ENCODE assay signal across 8 cellular contexts in the genomic region with DNA sequence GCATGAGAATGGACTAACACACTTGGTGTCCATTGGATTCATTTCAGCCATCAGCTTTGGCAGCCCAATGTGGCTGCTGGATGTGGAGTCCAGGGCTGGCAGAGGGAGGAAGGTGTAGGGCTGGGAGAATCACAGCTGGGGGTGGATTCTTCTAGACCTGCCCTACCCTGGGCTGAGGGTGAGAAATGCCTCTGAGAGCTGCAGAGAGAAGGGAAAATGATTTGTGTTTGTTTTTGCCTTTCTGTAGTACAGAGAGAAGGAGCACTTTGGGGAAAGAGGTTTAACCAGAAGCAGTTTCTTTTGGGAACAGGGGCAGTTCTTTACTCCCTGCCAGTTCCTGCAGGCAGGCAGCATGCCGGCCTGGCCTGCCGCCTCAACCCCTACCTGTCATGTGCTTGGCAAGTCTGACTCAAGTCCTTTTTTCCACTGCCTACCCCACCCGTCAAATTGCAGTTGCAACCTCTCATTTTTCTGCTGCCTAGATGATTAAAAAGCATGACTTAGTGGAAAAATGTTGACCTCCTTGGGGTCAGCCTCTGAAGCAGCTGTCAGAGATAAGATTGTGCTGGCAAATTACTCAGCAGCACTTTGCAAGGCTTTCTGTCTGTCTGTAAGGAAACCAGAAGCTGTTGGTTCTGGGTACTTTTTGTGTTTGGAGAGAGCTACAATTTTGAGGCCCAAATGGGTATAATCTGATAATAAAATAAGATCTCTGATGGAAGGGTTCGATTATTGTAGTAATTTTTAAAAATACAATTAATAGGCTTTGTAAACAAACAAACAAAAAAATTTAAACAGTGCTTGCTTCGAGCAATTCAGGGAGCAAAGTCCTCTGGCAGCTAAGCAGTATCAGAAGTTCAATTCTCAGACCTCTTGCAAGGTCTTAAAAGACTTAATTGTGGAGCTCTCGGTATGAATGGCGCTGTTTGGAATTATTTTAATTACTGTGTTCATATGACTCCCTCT. TPM values are rescaled to one million over a fixed set of nuclear protein-coding genes. Genes with fewer than 3 reads are reported as not detected.
A peak's percentile ranks its signal among the peaks of the same experiment; 100 is the strongest.
DNase-seq lines count a peak whose midpoint lies in the region; ATAC-seq and TF ChIP-seq lines count a peak whose summit lies in the region.

No MANE protein-coding gene starts in this region.

- H3K36me3 Mint-ChIP-seq in HFFc6 (ENCODE audit: low read depth) = peaks cover 13% of the 10 kb centered on the region; the same call in 1 of the 2 replicates
- H3K36me3 Mint-ChIP-seq in WTC11 = peaks cover 25% of the 10 kb centered on the region

- POLR2A ChIA-PET in WTC11 (lab: Charles Lee) = no interaction called here

- no peak for TF ChIP-seq CTCF in HFFc6 (IDR thresholded peaks at IDR 0.05)
- TF ChIP-seq CTCF in WTC11 (IDR thresholded peaks at IDR 0.05) = no peak
- no peak for TF ChIP-seq CTCF in coronary artery (IDR thresholded peaks at IDR 0.05)
- TF ChIP-seq CTCF in mucosa of descending colon (IDR thresholded peaks at IDR 0.05) = no peak

- H3K4me3 ChIP-seq in coronary artery (peak overlapping the region; percentile 33), mucosa of descending colon (no peak overlapping the region)

- H3K27me3 Mint-ChIP-seq in HFFc6 (ENCODE audit: insufficient read depth) = peaks cover 2% of the 10 kb centered on the region; the same call in 1 of the 2 replicates
- no peaks in the 10 kb centered on the region for H3K27me3 Mint-ChIP-seq in WTC11 (ENCODE audit: low read depth)

- H3K36me3 ChIP-seq in mucosa of descending colon (ENCODE audit: low read depth) = no peaks in the 10 kb centered on the region

- intact Hi-C loops in mucosa of descending colon (cut with DNase I, micrococcal nuclease) = no loop called here
- intact Hi-C loops in posterior vena cava (cut with DNase I) = loop anchor here in 1 of 2 donors (2.0 kb wide), 1 partner anchor 28 kb away; no protein-coding TSS in a partner anchor

- H3K4me1 Mint-ChIP-seq in HFFc6 (ENCODE audit: low read depth) (peaks cover 39% of the 10 kb centered on the region), WTC11 (peaks cover 30% of the 10 kb centered on the region)

- H3K27ac Mint-ChIP-seq in HFFc6 = peak overlapping the region; percentile 88
- H3K27ac Mint-ChIP-seq in WTC11 = no peak overlapping the region

- H3K9me3 Mint-ChIP-seq in HFFc6 (no peaks in the 10 kb centered on the region), WTC11 (peaks cover 3% of the 10 kb centered on the region; the same call in 1 of the 2 replicates)

- no peaks in the 10 kb centered on the region for H3K9me3 ChIP-seq in mucosa of descending colon

- ATAC-seq in WTC11 (peak; percentile 28; the same call in 1 of the 2 replicates), mucosa of descending colon (peak; percentile 76)
- ATAC-seq in stimulated activated naive CD8-positive, alpha-beta T cell treated with anti-CD3 and anti-CD28 coated beads, Interleukin-15, Interleukin-2, amounts not matched to agents 100 U/mL and 50 U/mL, for 24 hours = peak; percentile 86

- peak overlapping the region; percentile 66 to 91 for H3K27ac ChIP-seq in coronary artery

- CTCF ChIA-PET in WTC11 (lab: Charles Lee) = interaction anchor here (1.3 kb wide), 1 partner anchor 14 kb away, joined by 13 read pairs; no protein-coding TSS in a partner anchor

- peaks cover 13% of the 10 kb centered on the region for H3K4me1 ChIP-seq in mucosa of descending colon (ENCODE audit: low read depth)

- H3K4me3 Mint-ChIP-seq in HFFc6 (peak overlapping the region; percentile 64), WTC11 (no peak overlapping the region)

- DNase-seq in HFFc6 (peak; percentile 73), WTC11 (ENCODE audit: low spot score) (no peak), coronary artery (ENCODE audit: low spot score) (peak; percentile 93), mucosa of descending colon (no peak), Ammon's horn (ENCODE audit: low spot score) (no peak), NCI-H345 treated with DMSO at 0.1 percent for 48 hours (lab: John Stamatoyannopoulos, UW; ENCODE audit: unreplicated experiment) (no peak), posterior vena cava (ENCODE audit: low spot score) (no peak)
- peak; percentile 76 for DNase-seq in stimulated activated naive CD8-positive, alpha-beta T cell treated with anti-CD3 and anti-CD28 coated beads, Interleukin-15, Interleukin-2, amounts not matched to agents 100 U/mL and 50 U/mL, for 24 hours

TF ChIP-seq in WTC11, 78 proteins besides CTCF, POLR2A, EP300 and RAD21:
- no peak for TF ChIP-seq ZNF317 (CRISPR knock-in tag; IDR thresholded peaks at IDR 0.05; ENCODE audit: borderline replicate concordance, low read depth)
- no peak for TF ChIP-seq RORB (CRISPR knock-in tag; IDR thresholded peaks at IDR 0.05)
- no peak for TF ChIP-seq GABPB1 (CRISPR knock-in tag; IDR thresholded peaks at IDR 0.05)
- TF ChIP-seq SOX15 (CRISPR knock-in tag; IDR thresholded peaks at IDR 0.05) = no peak
- no peak for TF ChIP-seq NFATC4 (CRISPR knock-in tag; IDR thresholded peaks at IDR 0.05)
- TF ChIP-seq MXD4 (CRISPR knock-in tag; IDR thresholded peaks at IDR 0.05; ENCODE audit: borderline replicate concordance) = no peak
- no peak for TF ChIP-seq GRHL2 (CRISPR knock-in tag; IDR thresholded peaks at IDR 0.05; ENCODE audit: insufficient replicate concordance, severe bottlenecking)
- TF ChIP-seq ZNF396 (CRISPR knock-in tag; IDR thresholded peaks at IDR 0.05; ENCODE audit: borderline replicate concordance) = no peak
- no peak for TF ChIP-seq PRRX2 (CRISPR knock-in tag; IDR thresholded peaks at IDR 0.05)

RNA-seq across cellular contexts. Expression of gene LBH, which starts 21.7 kb away (rescaled TPM):
- total RNA-seq in HFFc6 (2021; fragmentation: NEBNext Ultra II Directional; extraction: Animal tissue kit (Norgen Biotek cat#: 25700)) = 10 to 100 TPM; 24.4 to 99.2 (median 92.8) TPM
- total RNA-seq in WTC11 (2021) = 30.8 to 47.3 TPM (median 34.7 TPM) in 3 replicates
- 10 to 100 TPM in 2 of 3 donors, 1 to 10 TPM in 1; 7.2 to 12.8 (median 12.4) TPM for total RNA-seq in mucosa of descending colon
- total RNA-seq in posterior vena cava = 100 to 1,000 TPM; 104 to 280 TPM

Comparison
In these comparisons a context has a peak if more than half of its experiments do, and no peak if none do; other contexts are left out.
1. DNase-seq: peak in HFFc6 (single experiment), coronary artery (single experiment) and stimulated activated naive CD8-positive, alpha-beta T cell treated with anti-CD3 and anti-CD28 coated beads, Interleukin-15, Interleukin-2, amounts not matched to agents 100 U/mL and 50 U/mL, for 24 hours (single experiment); none in WTC11 (single experiment), mucosa of descending colon (0 of 3), Ammon's horn (single experiment), NCI-H345 treated with DMSO at 0.1 percent for 48 hours (single experiment) and posterior vena cava (single experiment).
2. ATAC-seq: peak in every context shown above with its lines; median percentile 86 in stimulated activated naive CD8-positive, alpha-beta T cell treated with anti-CD3 and anti-CD28 coated beads, Interleukin-15, Interleukin-2, amounts not matched to agents 100 U/mL and 50 U/mL, for 24 hours; 76 in mucosa of descending colon; 28 in WTC11.